ENCODE assay signal across 26 cellular contexts in genomic region chr12:107549786-107550480, GRCh38.
"Had no signal": no experiment of that assay in that cellular context is flagged by ENCODE, and none has a peak within 500 bp of the region (broad histone marks: within the 10 kb centered on the region; RNA-seq: fewer than 3 reads in every experiment).

No MANE protein-coding gene starts in this region.

- H3K27ac Mint-ChIP-seq: immature natural killer cell; mesothelial cell of epicardium; naive thymus-derived CD4-positive, alpha-beta T cell; natural killer cell treated with Interleukin-12 subunit alpha and Interleukin-12 subunit beta and Interleukin-15 and Interleukin-18, amount 100 ng/mL, for 72 hours; stimulated activated effector memory CD8-positive, alpha-beta T cell treated with anti-CD3 and anti-CD28 coated beads, Interleukin-12 subunit alpha, Interleukin-12 subunit beta, amount 100 ng/mL, for 72 hours; stimulated activated naive CD8-positive, alpha-beta T cell treated with anti-CD3 and anti-CD28 coated beads, Interleukin-15, amount 100 ng/mL, for 72 hours had no signal

- H3K9me3 ChIP-seq: pancreas, prostate gland, uterus had no signal

- ATAC-seq: heart right ventricle; naive thymus-derived CD4-positive, alpha-beta T cell; natural killer cell treated with Interleukin-12 subunit alpha and Interleukin-12 subunit beta and Interleukin-15 and Interleukin-18, amount 100 ng/mL, for 72 hours; pancreas; right cardiac atrium; sciatic nerve; stimulated activated effector memory CD8-positive, alpha-beta T cell treated with anti-CD3 and anti-CD28 coated beads, Interleukin-12 subunit alpha, Interleukin-12 subunit beta, amount 100 ng/mL, for 72 hours; stimulated activated naive CD8-positive, alpha-beta T cell treated with anti-CD3 and anti-CD28 coated beads, Interleukin-15, amount 100 ng/mL, for 72 hours had no signal

- H3K4me3 Mint-ChIP-seq: immature natural killer cell; mesothelial cell of epicardium; naive thymus-derived CD4-positive, alpha-beta T cell; natural killer cell treated with Interleukin-12 subunit alpha and Interleukin-12 subunit beta and Interleukin-15 and Interleukin-18, amount 100 ng/mL, for 72 hours; stimulated activated effector memory CD8-positive, alpha-beta T cell treated with anti-CD3 and anti-CD28 coated beads, Interleukin-12 subunit alpha, Interleukin-12 subunit beta, amount 100 ng/mL, for 72 hours; stimulated activated naive CD8-positive, alpha-beta T cell treated with anti-CD3 and anti-CD28 coated beads, Interleukin-15, amount 100 ng/mL, for 72 hours had no signal

- H3K9me3 Mint-ChIP-seq: immature natural killer cell; natural killer cell treated with Interleukin-12 subunit alpha and Interleukin-12 subunit beta and Interleukin-15 and Interleukin-18, amount 100 ng/mL, for 72 hours; stimulated activated effector memory CD8-positive, alpha-beta T cell treated with anti-CD3 and anti-CD28 coated beads, Interleukin-12 subunit alpha, Interleukin-12 subunit beta, amount 100 ng/mL, for 72 hours had no signal

- H3K36me3 Mint-ChIP-seq: mesothelial cell of epicardium; natural killer cell treated with Interleukin-12 subunit alpha and Interleukin-12 subunit beta and Interleukin-15 and Interleukin-18, amount 100 ng/mL, for 72 hours; stimulated activated effector memory CD8-positive, alpha-beta T cell treated with anti-CD3 and anti-CD28 coated beads, Interleukin-12 subunit alpha, Interleukin-12 subunit beta, amount 100 ng/mL, for 72 hours had no signal

- H3K4me3 ChIP-seq: heart right ventricle, left ventricle myocardium inferior, lung, pancreas, prostate gland, skin epidermis, spleen, tibial nerve, uterus had no signal

- H3K27me3 Mint-ChIP-seq: naive thymus-derived CD4-positive, alpha-beta T cell; natural killer cell treated with Interleukin-12 subunit alpha and Interleukin-12 subunit beta and Interleukin-15 and Interleukin-18, amount 100 ng/mL, for 72 hours; stimulated activated naive CD8-positive, alpha-beta T cell treated with anti-CD3 and anti-CD28 coated beads, Interleukin-15, amount 100 ng/mL, for 72 hours had no signal

- H3K4me1 ChIP-seq: left ventricle myocardium inferior, pancreas, prostate gland, spleen, tibial nerve, uterus had no signal

- DNase-seq: heart right ventricle; hippocampal formation; immature natural killer cell; kidney; left ventricle myocardium inferior; mesendoderm; naive thymus-derived CD4-positive, alpha-beta T cell; pancreas; posterior cingulate gyrus; retina; right cardiac atrium; spleen; stimulated activated CD4-positive, alpha-beta T cell treated with anti-CD3 and anti-CD28 coated beads, Interleukin-4, amount 100 ng/mL, for 24 hours; stimulated activated naive CD4-positive, alpha-beta T cell treated with Interleukin-2 at 50 U/mL for 16 hours; stimulated activated naive CD8-positive, alpha-beta T cell treated with anti-CD3 and anti-CD28 coated beads, Interleukin-15, amount 100 ng/mL, for 72 hours; substantia nigra; uterus had no signal

- H3K4me1 Mint-ChIP-seq: immature natural killer cell; mesothelial cell of epicardium; stimulated activated naive CD8-positive, alpha-beta T cell treated with anti-CD3 and anti-CD28 coated beads, Interleukin-15, amount 100 ng/mL, for 72 hours had no signal

- FAIRE-seq: islet of Langerhans, kidney, pancreas had no signal

- H3K27me3 ChIP-seq: pancreas, spleen, tibial nerve, uterus had no signal

- H3K36me3 ChIP-seq: heart right ventricle, pancreas, prostate gland, spleen, tibial nerve, uterus had no signal

- H3K27ac ChIP-seq: heart right ventricle, left ventricle myocardium inferior, pancreas, prostate gland, skin epidermis, spleen, tibial nerve, uterus had no signal
